Comparison of ENCODE assay signal across 28 cellular contexts in genomic region chr9:3951266-3951665, GRCh38.
A peak's percentile ranks its signal among the peaks of the same experiment; 100 is the strongest.
DNase-seq lines count a peak whose midpoint lies in the region; ATAC-seq and TF ChIP-seq lines count a peak whose summit lies in the region.
"Had no signal": no experiment of that assay in that cellular context is flagged by ENCODE, and none has a peak within 500 bp of the region (broad histone marks: within the 10 kb centered on the region; RNA-seq: fewer than 3 reads in every experiment).

No MANE protein-coding gene starts in this region.

- 64% methylated on average over 4 of the region's 4 CpGs for WGBS in hepatocyte (ENCODE audit: low lambda C conversion rate, missing lambda C conversion rate)

- no peaks in the 10 kb centered on the region for H3K36me3 Mint-ChIP-seq in activated T-helper 2 cell treated with anti-CD3 and anti-CD28 coated beads, Interferon-gamma antibody, Interleukin-2, Interleukin-4, amounts not matched to agents 10 μg/mL and 5 μg/mL and 100 μg/mL, durations not matched to agents 14 hours and 24 hours and 36 hours (ENCODE audit: low read depth)
- H3K36me3 Mint-ChIP-seq: CD8-positive, alpha-beta T cell; stimulated activated memory B cell treated with anti-CD40 and anti-IgM and Interleukin-4, amounts not matched to agents 10 μg/mL and 1 μg/mL and 100 μg/mL, for 72 hours had no signal

- ATAC-seq in thoracic aorta (ENCODE audit: insufficient number of reproducible peaks, low FRiP score, low read depth) = no peak
- ATAC-seq in GM21447 (IDR thresholded peaks at IDR 0.05; ENCODE audit: unreplicated experiment) = no peak
- no peak for ATAC-seq in HG02588 (IDR thresholded peaks at IDR 0.05; ENCODE audit: unreplicated experiment)
- ATAC-seq: activated naive CD8-positive, alpha-beta T cell treated with anti-CD3 and anti-CD28 coated beads, Interleukin-2, amount 50 U/mL, for 24 hours; activated T-cell treated with anti-CD3 and anti-CD28 coated beads, Interleukin-2, amount 50 U/mL, for 4 hours; CD8-positive, alpha-beta T cell; stimulated activated memory B cell treated with anti-CD40 and anti-IgM and Interleukin-4, amounts not matched to agents 10 μg/mL and 1 μg/mL and 100 μg/mL, for 72 hours had no signal

- H3K27ac ChIP-seq in hepatocyte (peak overlapping the region; percentile 28), thoracic aorta (no peak overlapping the region)
- H3K27ac ChIP-seq: 22Rv1, colonic mucosa, esophagus muscularis mucosa, PC-9 had no signal

- H3K27me3 Mint-ChIP-seq in activated T-helper 2 cell treated with anti-CD3 and anti-CD28 coated beads, Interferon-gamma antibody, Interleukin-2, Interleukin-4, amounts not matched to agents 10 μg/mL and 5 μg/mL and 100 μg/mL, durations not matched to agents 14 hours and 24 hours and 36 hours (ENCODE audit: low read depth) = peaks cover 4% of the 10 kb centered on the region

- no peak overlapping the region for H3K4me3 Mint-ChIP-seq in activated T-helper 2 cell treated with anti-CD3 and anti-CD28 coated beads, Interferon-gamma antibody, Interleukin-2, Interleukin-4, amounts not matched to agents 10 μg/mL and 5 μg/mL and 100 μg/mL, durations not matched to agents 14 hours and 24 hours and 36 hours (ENCODE audit: low read depth)
- H3K4me3 Mint-ChIP-seq: activated naive CD8-positive, alpha-beta T cell treated with anti-CD3 and anti-CD28 coated beads, Interleukin-2, amount 50 U/mL, for 24 hours; activated T-cell treated with anti-CD3 and anti-CD28 coated beads, Interleukin-2, amount 50 U/mL, for 4 hours; CD8-positive, alpha-beta T cell; neural crest cell; stimulated activated memory B cell treated with anti-CD40 and anti-IgM and Interleukin-4, amounts not matched to agents 10 μg/mL and 1 μg/mL and 100 μg/mL, for 72 hours had no signal

- peaks cover 8% of the 10 kb centered on the region for H3K4me1 Mint-ChIP-seq in activated T-helper 2 cell treated with anti-CD3 and anti-CD28 coated beads, Interferon-gamma antibody, Interleukin-2, Interleukin-4, amounts not matched to agents 10 μg/mL and 5 μg/mL and 100 μg/mL, durations not matched to agents 14 hours and 24 hours and 36 hours (ENCODE audit: low read depth)
- H3K4me1 Mint-ChIP-seq: stimulated activated memory B cell treated with anti-CD40 and anti-IgM and Interleukin-4, amounts not matched to agents 10 μg/mL and 1 μg/mL and 100 μg/mL, for 72 hours had no signal

- no peak overlapping the region for H2AFZ ChIP-seq in hepatocyte
- H2AFZ ChIP-seq: PC-9 had no signal

- TF ChIP-seq CTCF in cardiac fibroblast (IDR thresholded peaks at IDR 0.05; ENCODE audit: low read depth, low read length) (no peak), hepatocyte (IDR thresholded peaks at IDR 0.05; ENCODE audit: poor library complexity) (no peak), thoracic aorta (IDR thresholded peaks at IDR 0.05) (no peak)

- intact Hi-C loops in activated T-helper 2 cell treated with anti-CD3 and anti-CD28 coated beads, Interferon-gamma antibody, Interleukin-2, Interleukin-4, amounts not matched to agents 10 μg/mL and 5 μg/mL and 100 μg/mL, durations not matched to agents 14 hours and 24 hours and 36 hours (cut with micrococcal nuclease) = no loop called here

- no peaks in the 10 kb centered on the region for H3K9me2 ChIP-seq in hepatocyte (replicated peaks; ENCODE audit: insufficient read depth)

- H3K4me2 ChIP-seq in hepatocyte = peak overlapping the region; percentile 48
- H3K4me2 ChIP-seq: PC-9 had no signal

- H4K20me1 ChIP-seq in hepatocyte (ENCODE audit: insufficient read depth, poor library complexity, severe bottlenecking) = no peaks in the 10 kb centered on the region

- DNase-seq in DMS 273 (lab: John Stamatoyannopoulos, UW; ENCODE audit: unreplicated experiment) (peak; percentile 11), DMS 273 treated with DMSO at 0.1 percent for 48 hours (lab: John Stamatoyannopoulos, UW) (no peak), cardiac fibroblast (ENCODE audit: low read depth in 2 of 2) (peak; percentile 25 to 54), hepatocyte (ENCODE audit: low spot score) (no peak), thoracic aorta (ENCODE audit: low spot score) (no peak)
- DNase-seq in activated T-helper 2 cell treated with anti-CD3 and anti-CD28 coated beads, Interferon-gamma antibody, Interleukin-2, Interleukin-4, amounts not matched to agents 10 μg/mL and 5 μg/mL and 100 μg/mL, durations not matched to agents 14 hours and 24 hours and 36 hours (ENCODE audit: low spot score) = no peak
- DNase-seq: activated CD4-positive, alpha-beta T cell treated with anti-CD3 and anti-CD28 coated beads, Interleukin-2, amount 50 U/mL, for 1 hour; activated naive CD8-positive, alpha-beta T cell treated with anti-CD3 and anti-CD28 coated beads, Interleukin-2, amount 50 U/mL, for 24 hours; activated T-cell treated with anti-CD3 and anti-CD28 coated beads, Interleukin-2, amount 50 U/mL, for 4 hours; CD8-positive, alpha-beta T cell; colonic mucosa; NCI-H1694 treated with DMSO at 0.1 percent for 48 hours; NCI-H510A; NK-92 treated with Interleukin-12 subunit alpha and Interleukin-12 subunit beta, amount 100 ng/mL, for 24 hours; PC-9; posterior cingulate gyrus; Right ventricle myocardium superior; stimulated activated CD4-positive, alpha-beta T cell treated with anti-CD3 and anti-CD28 coated beads, Interleukin-12 subunit alpha, Interleukin-12 subunit beta, amount 100 ng/mL, for 4 hours; stimulated activated CD4-positive, alpha-beta T cell treated with anti-CD3 and anti-CD28 coated beads, Interleukin-4, amount 100 ng/mL, for 4 hours; substantia nigra; SW 1271; T-helper 9 cell had no signal

- H3K27ac Mint-ChIP-seq in activated T-helper 2 cell treated with anti-CD3 and anti-CD28 coated beads, Interferon-gamma antibody, Interleukin-2, Interleukin-4, amounts not matched to agents 10 μg/mL and 5 μg/mL and 100 μg/mL, durations not matched to agents 14 hours and 24 hours and 36 hours = no peak overlapping the region
- H3K27ac Mint-ChIP-seq: activated naive CD8-positive, alpha-beta T cell treated with anti-CD3 and anti-CD28 coated beads, Interleukin-2, amount 50 U/mL, for 24 hours; CD8-positive, alpha-beta T cell; stimulated activated memory B cell treated with anti-CD40 and anti-IgM and Interleukin-4, amounts not matched to agents 10 μg/mL and 1 μg/mL and 100 μg/mL, for 72 hours had no signal

- no peaks in the 10 kb centered on the region for H3K79me2 ChIP-seq in hepatocyte

- H3K4me3 ChIP-seq in cardiac fibroblast (replicated peaks in 1 of 2; ENCODE audit: low read depth in 2 of 2, low read length in 2 of 2) (no peak overlapping the region), hepatocyte (no peak overlapping the region), thoracic aorta (peak overlapping the region; percentile 25)
- H3K4me3 ChIP-seq: colonic mucosa, esophagus muscularis mucosa, PC-9 had no signal

- no peaks in the 10 kb centered on the region for H3K9me3 Mint-ChIP-seq in activated T-helper 2 cell treated with anti-CD3 and anti-CD28 coated beads, Interferon-gamma antibody, Interleukin-2, Interleukin-4, amounts not matched to agents 10 μg/mL and 5 μg/mL and 100 μg/mL, durations not matched to agents 14 hours and 24 hours and 36 hours
- H3K9me3 Mint-ChIP-seq: activated naive CD8-positive, alpha-beta T cell treated with anti-CD3 and anti-CD28 coated beads, Interleukin-2, amount 50 U/mL, for 24 hours; activated T-cell treated with anti-CD3 and anti-CD28 coated beads, Interleukin-2, amount 50 U/mL, for 4 hours; CD8-positive, alpha-beta T cell; neural crest cell; stimulated activated memory B cell treated with anti-CD40 and anti-IgM and Interleukin-4, amounts not matched to agents 10 μg/mL and 1 μg/mL and 100 μg/mL, for 72 hours had no signal

- H3K36me3 ChIP-seq in hepatocyte (replicated peaks; ENCODE audit: insufficient read depth, low read depth) = no peaks in the 10 kb centered on the region
- no peaks in the 10 kb centered on the region for H3K36me3 ChIP-seq in thoracic aorta
- H3K36me3 ChIP-seq: colonic mucosa, esophagus muscularis mucosa had no signal

- H3K4me1 ChIP-seq in hepatocyte (ENCODE audit: insufficient read depth) (peaks cover 21% of the 10 kb centered on the region), thoracic aorta (ENCODE audit: control insufficient read depth in 1 of 2, low read depth in 2 of 2) (peaks cover 5 to 59% of the 10 kb centered on the region in 2 donors)
- H3K4me1 ChIP-seq: colonic mucosa, esophagus muscularis mucosa had no signal

- H3K27me3 ChIP-seq in hepatocyte (no peaks in the 10 kb centered on the region), thoracic aorta (replicated peaks; ENCODE audit: insufficient read depth) (no peaks in the 10 kb centered on the region)
- H3K27me3 ChIP-seq: colonic mucosa, esophagus muscularis mucosa had no signal

- H3K9me3 ChIP-seq in hepatocyte (ENCODE audit: low read depth) (no peaks in the 10 kb centered on the region), thoracic aorta (no peaks in the 10 kb centered on the region)
- H3K9me3 ChIP-seq: colonic mucosa, esophagus muscularis mucosa had no signal

Comparison
In these comparisons a context has a peak if more than half of its experiments do, and no peak if none do; other contexts are left out.
1. DNase-seq: peak in DMS 273 (single experiment) and cardiac fibroblast (2 of 2); none in DMS 273 treated with DMSO at 0.1 percent for 48 hours (single experiment), hepatocyte (single experiment), thoracic aorta (single experiment) and activated T-helper 2 cell treated with anti-CD3 and anti-CD28 coated beads, Interferon-gamma antibody, Interleukin-2, Interleukin-4, amounts not matched to agents 10 μg/mL and 5 μg/mL and 100 μg/mL, durations not matched to agents 14 hours and 24 hours and 36 hours (single experiment).